ENCODE assay signal across 10 cellular contexts in the genomic region with DNA sequence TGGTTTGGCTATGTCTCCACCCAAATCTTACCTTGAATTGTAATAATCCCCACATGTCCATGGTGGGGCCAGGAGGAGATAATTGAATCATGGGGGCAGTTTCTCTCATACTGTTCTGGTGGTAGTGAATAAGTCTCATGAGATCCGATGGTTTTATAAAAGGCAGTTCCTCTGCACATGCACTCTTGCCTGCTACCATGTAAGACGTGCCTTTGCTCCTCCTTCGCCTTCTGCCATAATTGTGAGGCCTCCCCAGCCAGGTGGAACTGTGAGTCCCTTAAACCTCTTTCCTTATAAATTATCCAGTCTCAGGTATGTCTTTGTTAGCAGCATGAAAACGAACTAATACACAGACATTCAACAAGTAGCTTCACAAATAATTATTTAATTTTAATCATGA. TPM values are rescaled to one million over a fixed set of nuclear protein-coding genes. Genes with fewer than 3 reads are reported as not detected.
A peak's percentile ranks its signal among the peaks of the same experiment; 100 is the strongest.
DNase-seq lines count a peak whose midpoint lies in the region; ATAC-seq, FAIRE-seq and TF ChIP-seq lines count a peak whose summit lies in the region.
"Not testable (repeated sequence)": the region's sequence is repeated elsewhere in the genome, so short reads cannot be mapped to it uniquely, and the experiment has no call there.
"Had no signal": no experiment of that assay in that cellular context is flagged by ENCODE, and none has a peak within 500 bp of the region (broad histone marks: within the 10 kb centered on the region; RNA-seq: fewer than 3 reads in every experiment).

No MANE protein-coding gene starts in this region.

- H4K20me1 ChIP-seq in H1 (replicated peaks in 1 of 2; ENCODE audit: control insufficient read depth in 1 of 2, insufficient read depth in 2 of 2, low read length in 2 of 2): not testable (repeated sequence)

- not testable (repeated sequence) for H3K18ac ChIP-seq in H1 (ENCODE audit: extremely low read depth, low read length)

- H3K23me2 ChIP-seq in H1 (ENCODE audit: low read depth, low read length): not testable (repeated sequence)

- CTCF ChIA-PET in CD4-positive, alpha-beta T cell (lab: Charles Lee): not testable (repeated sequence)
- CTCF ChIA-PET in activated CD4-positive, alpha-beta T cell treated with anti-CD3 and anti-CD28 coated beads, Interleukin-2, amount 10 ng/mL, durations not matched to agents 7 days and 5 days (lab: Charles Lee): interaction anchor here (1.0 to 7.0 kb wide), 4 partner anchors 8 to 15 kb away, joined by 3 to 57 read pairs (median 8); no protein-coding TSS in a partner anchor
- CTCF ChIA-PET in activated naive CD4-positive, alpha-beta T cell treated with anti-CD3 and anti-CD28 coated beads, Interleukin-2, amount 10 ng/mL, durations not matched to agents 7 days and 5 days (lab: Charles Lee): interaction anchor here (1.0 to 2.2 kb wide), 3 partner anchors 9 to 15 kb away, joined by 3 to 12 read pairs (median 4); no protein-coding TSS in a partner anchor
- CTCF ChIA-PET in H1 (lab: Charles Lee; ENCODE audit: partially characterized antibody): interaction anchor here (1.1 to 3.3 kb wide), 6 partner anchors 9 to 224 kb away, joined by 3 to 24 read pairs (median 4); no protein-coding TSS in a partner anchor

- not testable (repeated sequence) for H3K27ac ChIP-seq in CD4-positive, alpha-beta T cell (ENCODE audit: low read depth, low read length); H1 (ENCODE audit: low read depth, low read length)
- peak overlapping the region; percentile 35 for H3K27ac ChIP-seq in KOPT-K1 (ENCODE audit: low read depth, low read length, poor library complexity, severe bottlenecking)

- H3K23ac ChIP-seq in H1 (ENCODE audit: insufficient read length): not testable (repeated sequence)

- not testable (repeated sequence) for DNase-seq in CD4-positive, alpha-beta T cell; activated CD4-positive, alpha-beta T cell treated with anti-CD3 and anti-CD28 coated beads, Interleukin-2, amount 10 ng/mL, durations not matched to agents 7 days and 5 days; activated T-cell treated with anti-CD3 and anti-CD28 coated beads, Interleukin-2, amount 50 U/mL, for 24 hours; activated naive CD4-positive, alpha-beta T cell treated with anti-CD3 and anti-CD28 coated beads, Interleukin-2, amount 10 ng/mL, durations not matched to agents 7 days and 5 days; activated naive CD8-positive, alpha-beta T cell treated with anti-CD3 and anti-CD28 coated beads, Interleukin-2, amount 10 ng/mL, durations not matched to agents 7 days and 5 days; H1 (ENCODE audit: low read depth in 1 of 2, low spot score in 2 of 2)
- DNase-seq in natural killer cell treated with Interleukin-12 subunit alpha and Interleukin-12 subunit beta and Interleukin-15 and Interleukin-18, amount 100 ng/mL, for 72 hours (ENCODE audit: low spot score): peak; percentile 8

- peaks cover 75% of the 10 kb centered on the region for H3K4me1 Mint-ChIP-seq in CD4-positive, alpha-beta T cell (ENCODE audit: low read depth)
- peaks cover 81% of the 10 kb centered on the region for H3K4me1 Mint-ChIP-seq in activated CD4-positive, alpha-beta T cell treated with anti-CD3 and anti-CD28 coated beads, Interleukin-2, amount 10 ng/mL, durations not matched to agents 7 days and 5 days
- H3K4me1 Mint-ChIP-seq in activated T-cell treated with anti-CD3 and anti-CD28 coated beads, Interleukin-2, amount 50 U/mL, for 24 hours (ENCODE audit: low read depth): peaks cover 72% of the 10 kb centered on the region
- peaks cover 87% of the 10 kb centered on the region for H3K4me1 Mint-ChIP-seq in activated naive CD4-positive, alpha-beta T cell treated with anti-CD3 and anti-CD28 coated beads, Interleukin-2, amount 10 ng/mL, durations not matched to agents 7 days and 5 days
- H3K4me1 Mint-ChIP-seq in activated naive CD8-positive, alpha-beta T cell treated with anti-CD3 and anti-CD28 coated beads, Interleukin-2, amount 10 ng/mL, durations not matched to agents 7 days and 5 days: peaks cover 76% of the 10 kb centered on the region
- H3K4me1 Mint-ChIP-seq in natural killer cell treated with Interleukin-12 subunit alpha and Interleukin-12 subunit beta and Interleukin-15 and Interleukin-18, amount 100 ng/mL, for 72 hours (ENCODE audit: low read depth in 2 of 2): peaks cover 62 to 68% of the 10 kb centered on the region in 2 donors

- not testable (repeated sequence) for TF ChIP-seq EP300 in H1 (IDR thresholded peaks at IDR 0.05; ENCODE audit: borderline replicate concordance in 1 of 2, low read depth in 2 of 2, low read length in 2 of 2)

- not testable (repeated sequence) for H3K4ac ChIP-seq in H1 (replicated peaks; ENCODE audit: insufficient read length, low read depth, low read length)

- H2BK12ac ChIP-seq in H1 (ENCODE audit: low read depth, low read length): not testable (repeated sequence)

- 85% methylated on average over 4 of the region's 4 CpGs; no CpG with 5 or more reads in 1 of the 2 experiments for WGBS in H1 (ENCODE audit: extremely low coverage in 1 of 2, insufficient coverage in 1 of 2, insufficient read length in 1 of 2, insufficient replicate concordance in 2 of 2, low coverage in 1 of 2, low lambda C conversion rate in 2 of 2, missing lambda C conversion rate in 1 of 2), 2 experiments

- not testable (repeated sequence) for H3K36me3 Mint-ChIP-seq in CD4-positive, alpha-beta T cell (ENCODE audit: low read depth)
- peaks cover 32% of the 10 kb centered on the region for H3K36me3 Mint-ChIP-seq in activated CD4-positive, alpha-beta T cell treated with anti-CD3 and anti-CD28 coated beads, Interleukin-2, amount 10 ng/mL, durations not matched to agents 7 days and 5 days (ENCODE audit: low read depth)
- H3K36me3 Mint-ChIP-seq in activated T-cell treated with anti-CD3 and anti-CD28 coated beads, Interleukin-2, amount 50 U/mL, for 24 hours (ENCODE audit: low read depth): peaks cover 21% of the 10 kb centered on the region
- peaks cover 34% of the 10 kb centered on the region for H3K36me3 Mint-ChIP-seq in activated naive CD4-positive, alpha-beta T cell treated with anti-CD3 and anti-CD28 coated beads, Interleukin-2, amount 10 ng/mL, durations not matched to agents 7 days and 5 days
- H3K36me3 Mint-ChIP-seq in activated naive CD8-positive, alpha-beta T cell treated with anti-CD3 and anti-CD28 coated beads, Interleukin-2, amount 10 ng/mL, durations not matched to agents 7 days and 5 days: peaks cover 32% of the 10 kb centered on the region
- H3K36me3 Mint-ChIP-seq in natural killer cell treated with Interleukin-12 subunit alpha and Interleukin-12 subunit beta and Interleukin-15 and Interleukin-18, amount 100 ng/mL, for 72 hours: peaks cover 34% of the 10 kb centered on the region

- FAIRE-seq in H1 (lab: Jason Lieb, UNC): not testable (repeated sequence)

- H3K9ac ChIP-seq in H1 (replicated peaks in 1 of 4; ENCODE audit: extremely low read depth in 1 of 4, low read depth in 3 of 4, low read length in 3 of 4): not testable (repeated sequence)

- intact Hi-C loops in CD4-positive, alpha-beta T cell (cut with DNase I, micrococcal nuclease): not testable (repeated sequence)

- not testable (repeated sequence) for H3K79me1 ChIP-seq in H1 (ENCODE audit: low read depth, low read length)

- peak overlapping the region; percentile 72; the same call in 1 of the 2 replicates for H2BK15ac ChIP-seq in H1 (ENCODE audit: low read length)

- TF ChIP-seq CTCF in CD4-positive, alpha-beta T cell (IDR thresholded peaks at IDR 0.05); H1 (IDR thresholded peaks at IDR 0.05; ENCODE audit: control extremely low read depth in 1 of 3, insufficient read depth in 1 of 3, low read depth in 1 of 3, low read length in 3 of 3): not testable (repeated sequence)

- H3K9me3 ChIP-seq in CD4-positive, alpha-beta T cell (ENCODE audit: control insufficient read depth, low read length): peaks cover 24% of the 10 kb centered on the region
- peaks cover 27% of the 10 kb centered on the region for H3K9me3 ChIP-seq in KOPT-K1 (ENCODE audit: insufficient read depth, low read length, poor library complexity, severe bottlenecking)
- not testable (repeated sequence) for H3K9me3 ChIP-seq in H1 (ENCODE audit: insufficient read depth in 2 of 2, low read depth in 1 of 2, low read length in 1 of 2)

- not testable (repeated sequence) for H3K4me3 ChIP-seq in H1 (ENCODE audit: extremely low read depth in 1 of 4, insufficient read depth in 2 of 4, low read depth in 3 of 4, low read length in 4 of 4)

- TF ChIP-seq RAD21 in H1 (IDR thresholded peaks at IDR 0.05 in 1 of 2, conservative IDR thresholded peaks at IDR 0.05 in 1 of 2; ENCODE audit: low read depth in 2 of 2, low read length in 2 of 2): not testable (repeated sequence)

- H3K27me3 Mint-ChIP-seq in CD4-positive, alpha-beta T cell; activated CD4-positive, alpha-beta T cell treated with anti-CD3 and anti-CD28 coated beads, Interleukin-2, amount 10 ng/mL, durations not matched to agents 7 days and 5 days; activated T-cell treated with anti-CD3 and anti-CD28 coated beads, Interleukin-2, amount 50 U/mL, for 24 hours; activated naive CD4-positive, alpha-beta T cell treated with anti-CD3 and anti-CD28 coated beads, Interleukin-2, amount 10 ng/mL, durations not matched to agents 7 days and 5 days; activated naive CD8-positive, alpha-beta T cell treated with anti-CD3 and anti-CD28 coated beads, Interleukin-2, amount 10 ng/mL, durations not matched to agents 7 days and 5 days: not testable (repeated sequence)
- peaks cover 21 to 30% of the 10 kb centered on the region in 2 donors for H3K27me3 Mint-ChIP-seq in natural killer cell treated with Interleukin-12 subunit alpha and Interleukin-12 subunit beta and Interleukin-15 and Interleukin-18, amount 100 ng/mL, for 72 hours

- H3K9me3 Mint-ChIP-seq in CD4-positive, alpha-beta T cell: not testable (repeated sequence)
- peaks cover 23% of the 10 kb centered on the region for H3K9me3 Mint-ChIP-seq in activated CD4-positive, alpha-beta T cell treated with anti-CD3 and anti-CD28 coated beads, Interleukin-2, amount 10 ng/mL, durations not matched to agents 7 days and 5 days
- peaks cover 20% of the 10 kb centered on the region for H3K9me3 Mint-ChIP-seq in activated T-cell treated with anti-CD3 and anti-CD28 coated beads, Interleukin-2, amount 50 U/mL, for 24 hours
- peaks cover 23% of the 10 kb centered on the region for H3K9me3 Mint-ChIP-seq in activated naive CD4-positive, alpha-beta T cell treated with anti-CD3 and anti-CD28 coated beads, Interleukin-2, amount 10 ng/mL, durations not matched to agents 7 days and 5 days
- H3K9me3 Mint-ChIP-seq in activated naive CD8-positive, alpha-beta T cell treated with anti-CD3 and anti-CD28 coated beads, Interleukin-2, amount 10 ng/mL, durations not matched to agents 7 days and 5 days: peaks cover 16% of the 10 kb centered on the region
- H3K9me3 Mint-ChIP-seq in natural killer cell treated with Interleukin-12 subunit alpha and Interleukin-12 subunit beta and Interleukin-15 and Interleukin-18, amount 100 ng/mL, for 72 hours: peaks cover 22% of the 10 kb centered on the region

- not testable (repeated sequence) for H3K4me1 ChIP-seq in H1 (replicated peaks in 1 of 4; ENCODE audit: control insufficient read depth in 3 of 4, insufficient read depth in 4 of 4, low read length in 3 of 4)

- H3K36me3 ChIP-seq in KOPT-K1 (ENCODE audit: insufficient read depth, low read length); H1 (ENCODE audit: control insufficient read depth in 2 of 4, insufficient read depth in 4 of 4, low read length in 3 of 4): not testable (repeated sequence)

- not testable (repeated sequence) for TF ChIP-seq POLR2A in H1 (IDR thresholded peaks at IDR 0.05; ENCODE audit: control extremely low read depth in 1 of 2, low read depth in 2 of 2, low read length in 2 of 2)

- not testable (repeated sequence) for H4K91ac ChIP-seq in H1 (replicated peaks; ENCODE audit: insufficient read length, low read length)

- not testable (repeated sequence) for H4K8ac ChIP-seq in H1 (ENCODE audit: extremely low read depth, insufficient read depth, low read length)

- H2BK20ac ChIP-seq in H1 (ENCODE audit: low read length): not testable (repeated sequence)

- not testable (repeated sequence) for H2AFZ ChIP-seq in H1 (ENCODE audit: low read length)

- not testable (repeated sequence) for H3K79me2 ChIP-seq in H1 (ENCODE audit: control insufficient read depth in 1 of 2, insufficient read depth in 2 of 2, low read length in 2 of 2)

- not testable (repeated sequence) for H3K4me2 ChIP-seq in H1 (ENCODE audit: insufficient read depth in 1 of 2, low read depth in 2 of 2, low read length in 2 of 2)

- not testable (repeated sequence) for H3K14ac ChIP-seq in H1 (ENCODE audit: insufficient read length)

- not testable (repeated sequence) for H2AK5ac ChIP-seq in H1 (ENCODE audit: low read depth, low read length)

- H3K56ac ChIP-seq in H1 (replicated peaks; ENCODE audit: insufficient read length, low read depth, low read length): not testable (repeated sequence)

- H2BK5ac ChIP-seq in H1 (ENCODE audit: low read depth, low read length): not testable (repeated sequence)

- H2BK120ac ChIP-seq in H1 (replicated peaks; ENCODE audit: low read depth, low read length): not testable (repeated sequence)

- POLR2A ChIA-PET in CD4-positive, alpha-beta T cell (lab: Charles Lee): interaction anchor here (0.9 to 1.3 kb wide), 2 partner anchors 14 to 50 kb away, joined by 3 to 4 read pairs; no protein-coding TSS in a partner anchor
- POLR2A ChIA-PET in activated CD4-positive, alpha-beta T cell treated with anti-CD3 and anti-CD28 coated beads, Interleukin-2, amount 10 ng/mL, durations not matched to agents 7 days and 5 days (lab: Charles Lee); H1 (lab: Charles Lee; ENCODE audit: partially characterized antibody): not testable (repeated sequence)
- POLR2A ChIA-PET in activated naive CD8-positive, alpha-beta T cell treated with anti-CD3 and anti-CD28 coated beads, Interleukin-2, amount 10 ng/mL, durations not matched to agents 7 days and 5 days (lab: Charles Lee): interaction anchor here (1.3 to 9.3 kb wide), 6 partner anchors 9 to 120 kb away, joined by 3 to 116 read pairs (median 38); no protein-coding TSS in a partner anchor

- not testable (repeated sequence) for H3K4me3 Mint-ChIP-seq in CD4-positive, alpha-beta T cell; activated CD4-positive, alpha-beta T cell treated with anti-CD3 and anti-CD28 coated beads, Interleukin-2, amount 10 ng/mL, durations not matched to agents 7 days and 5 days; activated T-cell treated with anti-CD3 and anti-CD28 coated beads, Interleukin-2, amount 50 U/mL, for 24 hours; activated naive CD4-positive, alpha-beta T cell treated with anti-CD3 and anti-CD28 coated beads, Interleukin-2, amount 10 ng/mL, durations not matched to agents 7 days and 5 days; activated naive CD8-positive, alpha-beta T cell treated with anti-CD3 and anti-CD28 coated beads, Interleukin-2, amount 10 ng/mL, durations not matched to agents 7 days and 5 days; natural killer cell treated with Interleukin-12 subunit alpha and Interleukin-12 subunit beta and Interleukin-15 and Interleukin-18, amount 100 ng/mL, for 72 hours

- H3K27me3 ChIP-seq in CD4-positive, alpha-beta T cell (ENCODE audit: control insufficient read depth, insufficient read depth, low read length); H1 (replicated peaks in 1 of 4; ENCODE audit: control insufficient read depth in 3 of 4, extremely low read depth in 1 of 4, insufficient read depth in 3 of 4, low read length in 3 of 4): not testable (repeated sequence)

- not testable (repeated sequence) for ATAC-seq in CD4-positive, alpha-beta T cell (ENCODE audit: poor library complexity); activated naive CD8-positive, alpha-beta T cell treated with anti-CD3 and anti-CD28 coated beads, Interleukin-2, amount 10 ng/mL, durations not matched to agents 7 days and 5 days (ENCODE audit: low read depth); natural killer cell treated with Interleukin-12 subunit alpha and Interleukin-12 subunit beta and Interleukin-15 and Interleukin-18, amount 100 ng/mL, for 72 hours

- not testable (repeated sequence) for H4K5ac ChIP-seq in H1 (ENCODE audit: insufficient read length, low read depth, low read length)

- peak overlapping the region; percentile 69 for H3K27ac Mint-ChIP-seq in CD4-positive, alpha-beta T cell
- H3K27ac Mint-ChIP-seq in activated CD4-positive, alpha-beta T cell treated with anti-CD3 and anti-CD28 coated beads, Interleukin-2, amount 10 ng/mL, durations not matched to agents 7 days and 5 days: peak overlapping the region; percentile 76
- peak overlapping the region; percentile 47 for H3K27ac Mint-ChIP-seq in activated T-cell treated with anti-CD3 and anti-CD28 coated beads, Interleukin-2, amount 50 U/mL, for 24 hours
- peak overlapping the region; percentile 70 for H3K27ac Mint-ChIP-seq in activated naive CD4-positive, alpha-beta T cell treated with anti-CD3 and anti-CD28 coated beads, Interleukin-2, amount 10 ng/mL, durations not matched to agents 7 days and 5 days
- peak overlapping the region; percentile 91 for H3K27ac Mint-ChIP-seq in activated naive CD8-positive, alpha-beta T cell treated with anti-CD3 and anti-CD28 coated beads, Interleukin-2, amount 10 ng/mL, durations not matched to agents 7 days and 5 days
- H3K27ac Mint-ChIP-seq in natural killer cell treated with Interleukin-12 subunit alpha and Interleukin-12 subunit beta and Interleukin-15 and Interleukin-18, amount 100 ng/mL, for 72 hours: peak overlapping the region; percentile 33 to 61

RNA-seq across cellular contexts. Expression of a gene that starts 49.2 kb away (rescaled TPM):
- 100 to 1,000 TPM; 202 to 209 TPM for total RNA-seq in CD4-positive, alpha-beta T cell
- 100 to 1,000 TPM; 108 to 125 TPM for total RNA-seq in activated CD4-positive, alpha-beta T cell treated with anti-CD3 and anti-CD28 coated beads, Interleukin-2, amount 10 ng/mL, durations not matched to agents 7 days and 5 days
- total RNA-seq in activated naive CD8-positive, alpha-beta T cell treated with anti-CD3 and anti-CD28 coated beads, Interleukin-2, amount 10 ng/mL, durations not matched to agents 7 days and 5 days: 100 to 1,000 TPM; 172 TPM
- 0.48 and 0.82 TPM in 2 replicates for total RNA-seq in H1 (2021; fragmentation: NEBNext Ultra II Directional; extraction: Animal tissue kit (Norgen Biotek cat#: 25700))
- polyA plus RNA-seq in H1 (2011; rRNA removed): 0.49 and 0.62 TPM in 2 replicates
- 0.44 TPM for polyA plus RNA-seq in H1 (2011; cell fraction: cytosol; rRNA removed)
- polyA plus RNA-seq in H1 (2011; cell fraction: nucleus; rRNA removed): 0.70 TPM
- polyA plus RNA-seq in H1 (2012, experiment 1 of 2): 0.33 to 1.3 TPM (median 0.64 TPM) in 4 replicates
- 0.55 TPM for polyA plus RNA-seq in H1 (2012, experiment 2 of 2)
- 0.61 TPM for polyA plus RNA-seq in H1 (2013, experiment 1 of 2)
- polyA plus RNA-seq in H1 (2013, experiment 2 of 2): 0.52 TPM
- polyA minus RNA-seq in H1 (2011; rRNA and poly(A)+ RNA removed): 0.13 TPM in 1 of 2 replicates, not detected in the other
- polyA minus RNA-seq in H1 (2011; cell fraction: cytosol; rRNA and poly(A)+ RNA removed): 1.5 TPM
- 0.30 TPM for polyA minus RNA-seq in H1 (2011; cell fraction: nucleus; rRNA and poly(A)+ RNA removed)
- 100 to 1,000 TPM; 177 to 186 TPM for total RNA-seq in natural killer cell treated with Interleukin-12 subunit alpha and Interleukin-12 subunit beta and Interleukin-15 and Interleukin-18, amount 100 ng/mL, for 72 hours
- total RNA-seq: IMR-90 had no signal
- polyA plus RNA-seq: AG04450 had no signal

Comparison
In these comparisons a context has a peak if more than half of its experiments do, and no peak if none do; other contexts are left out.
1. RNA of a gene that starts 49.2 kb away (total RNA-seq): 202 to 209 TPM in CD4-positive, alpha-beta T cell, 177 to 186 TPM in natural killer cell treated with Interleukin-12 subunit alpha and Interleukin-12 subunit beta and Interleukin-15 and Interleukin-18, amount 100 ng/mL, for 72 hours, 172 TPM in activated naive CD8-positive, alpha-beta T cell treated with anti-CD3 and anti-CD28 coated beads, Interleukin-2, amount 10 ng/mL, durations not matched to agents 7 days and 5 days and 108 to 125 TPM in activated CD4-positive, alpha-beta T cell treated with anti-CD3 and anti-CD28 coated beads, Interleukin-2, amount 10 ng/mL, durations not matched to agents 7 days and 5 days; 0.48 to 0.82 TPM in H1; every median in the first group is over 10 times any median in the second.
2. Peak in every context shown above with its lines, with median percentiles within 50 percentile points of each other: H3K27ac Mint-ChIP-seq.